Comparison of ENCODE assay signal across 16 cellular contexts in the genomic region with DNA sequence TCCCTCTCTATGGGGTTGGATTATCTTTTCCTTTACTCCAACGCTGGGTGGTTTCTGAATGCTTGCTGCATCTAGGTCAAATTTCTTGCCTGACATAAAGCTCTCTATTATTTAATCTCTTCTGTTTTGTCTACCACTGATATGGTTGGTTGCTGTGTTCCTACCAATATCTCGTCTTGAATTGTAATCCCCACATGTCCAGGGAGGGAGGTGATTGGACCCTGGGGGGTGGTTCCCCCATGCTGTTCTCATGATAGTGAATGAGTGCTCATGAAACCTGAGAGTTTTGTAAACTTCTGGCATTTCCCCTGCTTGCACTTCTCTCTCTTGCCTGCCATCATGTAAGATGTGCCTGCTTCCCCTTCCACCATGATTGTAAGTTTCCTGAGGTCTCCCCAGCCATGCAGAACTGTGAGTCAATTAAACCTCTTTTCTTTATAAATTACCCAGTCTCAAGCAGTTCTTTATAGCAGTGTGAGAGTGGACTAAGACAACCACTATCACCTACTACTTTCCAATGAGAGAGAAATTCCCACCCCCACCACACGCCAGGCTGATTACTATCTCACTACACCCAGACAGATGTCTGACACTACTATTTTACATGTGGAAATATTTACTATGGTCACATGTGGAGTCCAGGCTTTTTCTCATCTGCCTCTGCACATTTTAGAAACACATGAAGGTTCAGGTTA.
DNase-seq lines count a peak whose midpoint lies in the region; ATAC-seq and TF ChIP-seq lines count a peak whose summit lies in the region.
"Had no signal": no experiment of that assay in that cellular context is flagged by ENCODE, and none has a peak within 500 bp of the region (broad histone marks: within the 10 kb centered on the region; RNA-seq: fewer than 3 reads in every experiment).

No MANE protein-coding gene starts in this region.

- H3K4me2 ChIP-seq in SK-N-SH, result no peak overlapping the region
- H3K4me2 ChIP-seq: BLaER1 had no signal

- TF ChIP-seq CTCF in SK-N-SH (IDR thresholded peaks at IDR 0.05) (no peak), HEK293 (tag by site-specific recombination; IDR thresholded peaks at IDR 0.05) (no peak), neutrophil (IDR thresholded peaks at IDR 0.05) (no peak)

- H3K4me3 Mint-ChIP-seq in central memory CD8-positive, alpha-beta T cell, result no peak overlapping the region
- H3K4me3 Mint-ChIP-seq in activated T-cell treated with anti-CD3 and anti-CD28 coated beads, Interleukin-2, amount 50 U/mL, for 4 hours, result no peak overlapping the region
- H3K4me3 Mint-ChIP-seq: CD4-positive, CD25-positive, alpha-beta regulatory T cell had no signal

- no peak for TF ChIP-seq EP300 in SK-N-SH (IDR thresholded peaks at IDR 0.05; ENCODE audit: borderline replicate concordance in 1 of 2, low read depth in 1 of 2, low read length in 1 of 2)

- H3K4me1 Mint-ChIP-seq in central memory CD8-positive, alpha-beta T cell, result no peaks in the 10 kb centered on the region
- peaks cover 2% of the 10 kb centered on the region for H3K4me1 Mint-ChIP-seq in activated T-cell treated with anti-CD3 and anti-CD28 coated beads, Interleukin-2, amount 50 U/mL, for 4 hours (ENCODE audit: low read depth)

- peak overlapping the region; percentile 75 for H3K27ac Mint-ChIP-seq in central memory CD8-positive, alpha-beta T cell (ENCODE audit: low read depth)

- no peaks in the 10 kb centered on the region for H3K79me2 ChIP-seq in SK-N-SH (ENCODE audit: insufficient read depth)

- no peaks in the 10 kb centered on the region for H3K27me3 Mint-ChIP-seq in central memory CD8-positive, alpha-beta T cell
- H3K27me3 Mint-ChIP-seq in activated T-cell treated with anti-CD3 and anti-CD28 coated beads, Interleukin-2, amount 50 U/mL, for 4 hours (ENCODE audit: low read depth), result no peaks in the 10 kb centered on the region
- H3K27me3 Mint-ChIP-seq: CD4-positive, CD25-positive, alpha-beta regulatory T cell had no signal

- no peak overlapping the region for H3K4me3 ChIP-seq in SK-N-SH (ENCODE audit: low read depth in 2 of 2, low read length in 1 of 2)
- no peak overlapping the region for H3K4me3 ChIP-seq in HEK293 (ENCODE audit: low read depth, low read length)
- H3K4me3 ChIP-seq in neutrophil (ENCODE audit: low read depth in 1 of 2, low read length in 1 of 2), result no peak overlapping the region
- H3K4me3 ChIP-seq: BLaER1, GM12878 had no signal

- H3K27me3 ChIP-seq in SK-N-SH (ENCODE audit: insufficient read depth) (no peaks in the 10 kb centered on the region), neutrophil (no peaks in the 10 kb centered on the region)
- H3K27me3 ChIP-seq: BLaER1 had no signal

- peak; percentile 20 for DNase-seq in SK-N-SH
- no peak for DNase-seq in central memory CD8-positive, alpha-beta T cell (ENCODE audit: low spot score in 2 of 2)
- DNase-seq in activated T-cell treated with anti-CD3 and anti-CD28 coated beads, Interleukin-2, amount 50 U/mL, for 4 hours, result no peak
- DNase-seq in NCI-H1105 (lab: John Stamatoyannopoulos, UW), result no peak
- no peak for DNase-seq in NK-92 (lab: John Stamatoyannopoulos, UW; ENCODE audit: unreplicated experiment)
- DNase-seq: AML-193; Calu3; CD4-positive, CD25-positive, alpha-beta regulatory T cell; DMS 273 treated with DMSO at 0.1 percent for 48 hours had no signal

- H3K9ac ChIP-seq in SK-N-SH, result no peak overlapping the region
- H3K9ac ChIP-seq: BLaER1 had no signal

- POLR2A ChIA-PET in SK-N-SH (lab: Yijun Ruan, JAX) (no interaction called here), HEK293 (lab: Yijun Ruan, JAX) (no interaction called here)

- H3K36me3 Mint-ChIP-seq in central memory CD8-positive, alpha-beta T cell (ENCODE audit: insufficient read depth), result no peaks in the 10 kb centered on the region
- no peaks in the 10 kb centered on the region for H3K36me3 Mint-ChIP-seq in activated T-cell treated with anti-CD3 and anti-CD28 coated beads, Interleukin-2, amount 50 U/mL, for 4 hours (ENCODE audit: insufficient read depth)
- H3K36me3 Mint-ChIP-seq: CD4-positive, CD25-positive, alpha-beta regulatory T cell had no signal

- CTCF ChIA-PET in SK-N-SH (lab: Yijun Ruan, JAX), result no interaction called here
- CTCF ChIA-PET in HEK293 (lab: Yijun Ruan, JAX), result no interaction called here

- no peak overlapping the region for H3K27ac ChIP-seq in SK-N-SH (ENCODE audit: low read depth in 2 of 2, low read length in 1 of 2)
- H3K27ac ChIP-seq in HEK293 (ENCODE audit: extremely low read depth, low read depth, low read length), result no peak overlapping the region
- peak overlapping the region; percentile 52 for H3K27ac ChIP-seq in neutrophil
- H3K27ac ChIP-seq: 22Rv1, BLaER1 had no signal

- peaks cover 6% of the 10 kb centered on the region for H3K9me3 Mint-ChIP-seq in central memory CD8-positive, alpha-beta T cell
- H3K9me3 Mint-ChIP-seq in activated T-cell treated with anti-CD3 and anti-CD28 coated beads, Interleukin-2, amount 50 U/mL, for 4 hours, result no peaks in the 10 kb centered on the region

- H3F3A ChIP-seq in SK-N-SH (replicated peaks; ENCODE audit: insufficient read depth), result no peaks in the 10 kb centered on the region

- no peaks in the 10 kb centered on the region for H4K20me1 ChIP-seq in SK-N-SH (ENCODE audit: insufficient read depth)
- H4K20me1 ChIP-seq: BLaER1 had no signal

- H3K4me1 ChIP-seq in SK-N-SH (ENCODE audit: control insufficient read depth in 1 of 2, insufficient read depth in 2 of 2, low read depth in 1 of 2, low read length in 1 of 2) (no peaks in the 10 kb centered on the region; a peak in 1 of 4 replicates), HEK293 (ENCODE audit: control insufficient read depth, insufficient read depth, low read length) (no peaks in the 10 kb centered on the region), neutrophil (ENCODE audit: control insufficient read depth in 1 of 2, insufficient read depth in 1 of 2, low read depth in 1 of 2, low read length in 1 of 2) (peaks cover 12 to 20% of the 10 kb centered on the region in 2 experiments)
- H3K4me1 ChIP-seq: BLaER1 had no signal

- H2AFZ ChIP-seq in SK-N-SH (ENCODE audit: low read depth), result no peak overlapping the region

- H3K36me3 ChIP-seq in SK-N-SH (replicated peaks in 1 of 2; ENCODE audit: control insufficient read depth in 1 of 2, insufficient read depth in 2 of 2, low read length in 1 of 2), result no peaks in the 10 kb centered on the region
- no peaks in the 10 kb centered on the region for H3K36me3 ChIP-seq in HEK293 (ENCODE audit: control insufficient read depth in 2 of 2, insufficient read depth in 1 of 2, low read length in 2 of 2)
- H3K36me3 ChIP-seq in neutrophil, result no peaks in the 10 kb centered on the region
- H3K36me3 ChIP-seq: BLaER1 had no signal

- no peaks in the 10 kb centered on the region for H3K9me2 ChIP-seq in SK-N-SH

- 93% methylated on average over 3 of the region's 3 CpGs for WGBS in SK-N-SH (ENCODE audit: low lambda C conversion rate)

- no peaks in the 10 kb centered on the region for H3K9me3 ChIP-seq in SK-N-SH
- H3K9me3 ChIP-seq in HEK293 (ENCODE audit: control insufficient read depth, insufficient read depth, low read depth, low read length), result no peaks in the 10 kb centered on the region
- H3K9me3 ChIP-seq in neutrophil, result no peaks in the 10 kb centered on the region
- H3K9me3 ChIP-seq: BLaER1 had no signal

- TF ChIP-seq RAD21 in SK-N-SH (IDR thresholded peaks at IDR 0.05; ENCODE audit: low read length), result no peak

- no peak for ATAC-seq in SK-N-SH treated with all-trans-retinoic acid at 6 μM for 48 hours
- no peak for ATAC-seq in central memory CD8-positive, alpha-beta T cell (replicated peaks; ENCODE audit: extremely low read depth, poor library complexity, severe bottlenecking)
- ATAC-seq in activated T-cell treated with anti-CD3 and anti-CD28 coated beads, Interleukin-2, amount 50 U/mL, for 4 hours, result no peak
- ATAC-seq: GM12878, HCT116 had no signal

TF ChIP-seq in SK-N-SH, 30 proteins besides CTCF, POLR2A, EP300 and RAD21 (continues in another document):
- no peak for TF ChIP-seq YY1 (IDR thresholded peaks at IDR 0.05; ENCODE audit: low read depth)
- TF ChIP-seq RFX5 (IDR thresholded peaks at IDR 0.05; ENCODE audit: low read length), result no peak
- no peak for TF ChIP-seq EZH2phosphoT487 (IDR thresholded peaks at IDR 0.05; ENCODE audit: borderline replicate concordance, low read depth)
- TF ChIP-seq NFIC (IDR thresholded peaks at IDR 0.05; ENCODE audit: borderline replicate concordance), result no peak

TF ChIP-seq in SK-N-SH treated with all-trans-retinoic acid at 6 μM for 48 hours, 23 proteins besides CTCF, POLR2A, EP300 and RAD21 (continues in another document):
- TF ChIP-seq TCF4 (CRISPR knock-in tag; IDR thresholded peaks at IDR 0.05; ENCODE audit: borderline replicate concordance), result no peak
- TF ChIP-seq CSDC2 (CRISPR knock-in tag; IDR thresholded peaks at IDR 0.05), result no peak

TF ChIP-seq in HEK293, 187 proteins besides CTCF, POLR2A, EP300 and RAD21 (continues in another document):
- TF ChIP-seq ZBTB48 (tag by site-specific recombination; IDR thresholded peaks at IDR 0.05), result no peak
- no peak for TF ChIP-seq ZSCAN30 (tag by site-specific recombination; IDR thresholded peaks at IDR 0.05)
- no peak for TF ChIP-seq ZBTB20 (tag by site-specific recombination; IDR thresholded peaks at IDR 0.05)
- peak; percentile 54 for TF ChIP-seq SETDB1 (IDR thresholded peaks at IDR 0.05; ENCODE audit: insufficient read length, low read length)
- peak; percentile 55; the same call in 1 of the 2 replicates for TF ChIP-seq MZF1 (tag by site-specific recombination; IDR thresholded peaks at IDR 0.05; ENCODE audit: borderline replicate concordance)
- no peak for TF ChIP-seq ZNF654 (tag by site-specific recombination; IDR thresholded peaks at IDR 0.05; ENCODE audit: low read depth)
- TF ChIP-seq PRDM1 (tag by site-specific recombination; IDR thresholded peaks at IDR 0.05), result peak; percentile 60; the same call in 1 of the 2 replicates
- TF ChIP-seq, protein P1, sequence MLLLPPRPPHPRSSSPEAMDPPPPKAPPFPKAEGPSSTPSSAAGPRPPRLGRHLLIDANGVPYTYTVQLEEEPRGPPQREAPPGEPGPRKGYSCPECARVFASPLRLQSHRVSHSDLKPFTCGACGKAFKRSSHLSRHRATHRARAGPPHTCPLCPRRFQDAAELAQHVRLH (tag by site-specific recombination; IDR thresholded peaks at IDR 0.05), result no peak
- TF ChIP-seq ZNF830 (tag by site-specific recombination; IDR thresholded peaks at IDR 0.05; ENCODE audit: low read depth), result no peak
- no peak for TF ChIP-seq ZNF37A (tag by site-specific recombination; IDR thresholded peaks at IDR 0.05)
- TF ChIP-seq ZFP3 (tag by site-specific recombination; IDR thresholded peaks at IDR 0.05; ENCODE audit: low read depth), result no peak
- no peak for TF ChIP-seq GLIS2 (tag by site-specific recombination; IDR thresholded peaks at IDR 0.05)
- TF ChIP-seq GLIS1 (tag by site-specific recombination; IDR thresholded peaks at IDR 0.05), result peak; percentile 88
- TF ChIP-seq ZNF211 (tag by site-specific recombination; IDR thresholded peaks at IDR 0.05; ENCODE audit: low read depth), result no peak
